26 cellular contexts compared by ENCODE assay signal in the genomic region with DNA sequence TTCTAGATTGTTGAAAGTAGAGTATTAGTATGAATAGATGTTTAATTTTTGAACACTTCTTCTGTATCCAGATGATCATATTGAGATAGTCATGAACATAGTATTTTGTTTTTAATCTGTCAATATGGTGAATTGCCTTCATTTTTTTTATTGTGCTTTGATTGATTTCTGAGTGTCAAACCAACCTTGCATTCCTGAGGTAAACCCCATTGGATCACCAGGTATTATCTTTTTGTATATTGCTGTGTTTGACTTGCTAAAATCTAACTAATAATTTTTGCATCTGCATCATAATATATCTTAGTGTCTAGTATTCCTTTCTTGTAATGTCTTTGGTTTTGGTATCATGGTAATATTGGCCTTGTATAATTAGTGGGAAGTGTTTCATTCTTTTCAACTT.
"Had no signal": no experiment of that assay in that cellular context is flagged by ENCODE, and none has a peak within 500 bp of the region (broad histone marks: within the 10 kb centered on the region; RNA-seq: fewer than 3 reads in every experiment).

No MANE protein-coding gene starts in this region.

- H3K36me3 ChIP-seq: left ventricle myocardium inferior, neural progenitor cell, neutrophil, ovary, right atrium auricular region, right lobe of liver, upper lobe of left lung had no signal

- H3K27ac ChIP-seq: hepatocyte, left ventricle myocardium inferior, neural progenitor cell, neutrophil, ovary, right atrium auricular region, right lobe of liver, tibial nerve had no signal

- H3K27me3 ChIP-seq: hepatocyte, neural progenitor cell, neutrophil, ovary, right atrium auricular region, right lobe of liver, tibial nerve, upper lobe of left lung had no signal

- H3K4me1 Mint-ChIP-seq: nephron progenitor cell; stimulated activated memory B cell treated with anti-CD40 and anti-IgM and Interleukin-4, amounts not matched to agents 10 μg/mL and 1 μg/mL and 100 μg/mL, for 72 hours had no signal

- H3K4me3 ChIP-seq: hepatocyte, left ventricle myocardium inferior, lung, neural progenitor cell, ovary, right atrium auricular region, right lobe of liver, smooth muscle cell, tibial nerve, upper lobe of left lung had no signal

- H3K27ac Mint-ChIP-seq: naive B cell; natural killer cell; nephron progenitor cell; neural progenitor cell; progenitor cell of endocrine pancreas; stimulated activated memory B cell treated with anti-CD40 and anti-IgM and Interleukin-4, amounts not matched to agents 10 μg/mL and 1 μg/mL and 100 μg/mL, for 72 hours; stimulated activated naive CD8-positive, alpha-beta T cell treated with anti-CD3 and anti-CD28 coated beads, Interleukin-15, amount 100 ng/mL, for 72 hours had no signal

- H3K4me1 ChIP-seq: neural progenitor cell, right lobe of liver had no signal

- H3K9me3 ChIP-seq: neutrophil, ovary had no signal

- DNase-seq: islet precursor cell; left ventricle myocardium inferior; mesendoderm; naive B cell; natural killer cell; nephron progenitor cell; ovary; right lobe of liver; stimulated activated CD4-positive, alpha-beta T cell treated with anti-CD3 and anti-CD28 coated beads, Interleukin-1b, Interleukin-23, amount 100 ng/mL, for 48 hours; stimulated activated CD4-positive, alpha-beta T cell treated with anti-CD3 and anti-CD28 coated beads, Interleukin-2, amount 100 ng/mL, for 48 hours; stimulated activated CD4-positive, alpha-beta T cell treated with anti-CD3 and anti-CD28 coated beads, Interleukin-4, amount 100 ng/mL, for 4 hours; stimulated activated CD8-positive, alpha-beta memory T cell treated with anti-CD3 and anti-CD28 coated beads, Interleukin-4, amount 100 ng/mL, for 48 hours; stimulated activated naive CD4-positive, alpha-beta T cell treated with Interleukin-2 at 50 U/mL for 16 hours; stimulated activated naive CD8-positive, alpha-beta T cell treated with anti-CD3 and anti-CD28 coated beads, Interleukin-15, amount 100 ng/mL, for 72 hours; substantia nigra; upper lobe of left lung had no signal

- H3K4me3 Mint-ChIP-seq: mesothelial cell of epicardium; naive B cell; natural killer cell; nephron progenitor cell; neural progenitor cell; stimulated activated memory B cell treated with anti-CD40 and anti-IgM and Interleukin-4, amounts not matched to agents 10 μg/mL and 1 μg/mL and 100 μg/mL, for 72 hours; stimulated activated naive CD8-positive, alpha-beta T cell treated with anti-CD3 and anti-CD28 coated beads, Interleukin-15, amount 100 ng/mL, for 72 hours had no signal

- H3K27me3 Mint-ChIP-seq: progenitor cell of endocrine pancreas; stimulated activated memory B cell treated with anti-CD40 and anti-IgM and Interleukin-4, amounts not matched to agents 10 μg/mL and 1 μg/mL and 100 μg/mL, for 72 hours; stimulated activated naive CD8-positive, alpha-beta T cell treated with anti-CD3 and anti-CD28 coated beads, Interleukin-15, amount 100 ng/mL, for 72 hours had no signal
